ENCODE assay signal across 26 cellular contexts in the genomic region with DNA sequence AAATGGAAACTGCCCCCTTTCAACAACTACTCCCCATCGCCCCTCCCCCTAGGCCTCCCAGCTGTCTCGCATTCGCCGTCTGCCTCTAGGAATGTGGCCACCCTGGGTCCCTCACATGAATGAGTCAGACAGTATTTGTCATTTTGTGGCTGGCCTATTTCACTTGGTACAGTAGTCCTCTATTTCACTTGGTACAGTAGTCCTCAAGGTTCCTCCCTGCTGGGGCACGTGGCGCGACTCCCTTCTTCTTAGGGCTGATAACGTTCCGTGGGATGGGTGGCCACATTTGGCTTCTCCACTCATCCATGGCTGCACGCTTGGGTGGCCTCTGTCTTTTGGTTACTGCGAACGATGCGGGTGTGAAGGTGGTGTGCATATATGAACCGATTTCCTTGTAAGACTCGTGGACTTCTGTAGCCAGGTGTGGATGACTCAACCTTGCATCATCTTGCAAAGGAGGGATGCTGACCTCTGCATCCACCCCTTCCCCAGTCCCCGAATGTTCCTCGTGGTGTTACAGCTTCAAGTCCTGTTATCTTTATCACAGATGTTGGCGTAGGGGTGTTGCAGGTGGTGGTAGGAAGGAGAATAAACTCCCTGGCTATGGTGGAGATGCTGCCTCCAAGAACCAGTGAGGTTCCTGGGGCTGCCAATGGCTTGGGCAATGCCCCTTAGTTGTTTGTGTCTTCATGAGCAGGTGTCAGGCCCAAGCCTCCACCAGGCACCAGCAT.
A peak's percentile ranks its signal among the peaks of the same experiment; 100 is the strongest.
DNase-seq lines count a peak whose midpoint lies in the region; ATAC-seq and TF ChIP-seq lines count a peak whose summit lies in the region.
"Had no signal": no experiment of that assay in that cellular context is flagged by ENCODE, and none has a peak within 500 bp of the region (broad histone marks: within the 10 kb centered on the region; RNA-seq: fewer than 3 reads in every experiment).

No MANE protein-coding gene starts in this region.

- no peaks in the 10 kb centered on the region for H3K36me3 ChIP-seq in BLaER1
- no peaks in the 10 kb centered on the region for H3K36me3 ChIP-seq in SJCRH30
- no peaks in the 10 kb centered on the region for H3K36me3 ChIP-seq in heart left ventricle
- H3K36me3 ChIP-seq: ovary, uterus had no signal

- H3K4me1 ChIP-seq in BLaER1 (peaks cover 49% of the 10 kb centered on the region), SJCRH30 (peaks cover 9% of the 10 kb centered on the region), heart left ventricle (no peaks in the 10 kb centered on the region)
- H3K4me1 ChIP-seq: uterus had no signal

- intact Hi-C loops in heart left ventricle (cut with DNase I), result no loop called here

- H3K9me3 Mint-ChIP-seq in chondrocyte (ENCODE audit: low read depth), result peaks cover 24% of the 10 kb centered on the region

- ATAC-seq in SK-N-SH treated with all-trans-retinoic acid at 6 μM for 48 hours (no peak), heart left ventricle (no peak)
- ATAC-seq: GM12878; naive thymus-derived CD8-positive, alpha-beta T cell; right cardiac atrium; T-helper 17 cell had no signal

- H3K27ac Mint-ChIP-seq in chondrocyte (ENCODE audit: unreplicated experiment), result no peak overlapping the region
- H3K27ac Mint-ChIP-seq: activated CD4-positive, alpha-beta T cell treated with anti-CD3 and anti-CD28 coated beads, Interleukin-2, amount 10 ng/mL, durations not matched to agents 7 days and 5 days; CD4-positive, CD25-positive, alpha-beta regulatory T cell; naive thymus-derived CD8-positive, alpha-beta T cell; T-helper 17 cell had no signal

- WGBS in heart left ventricle, 4 donors, result 68 to 80% (median 69%) methylated on average over 18 of the region's 18 CpGs

- H3K4me1 Mint-ChIP-seq in chondrocyte (ENCODE audit: low read depth), result no peaks in the 10 kb centered on the region
- H3K4me1 Mint-ChIP-seq: activated CD4-positive, alpha-beta T cell treated with anti-CD3 and anti-CD28 coated beads, Interleukin-2, amount 10 ng/mL, durations not matched to agents 7 days and 5 days; CD4-positive, CD25-positive, alpha-beta regulatory T cell; T-helper 17 cell had no signal

- H3K4me2 ChIP-seq in BLaER1, result peak overlapping the region; percentile 96

- DNase-seq in HK-2 (ENCODE audit: unreplicated experiment) (peak; percentile 31), SJCRH30 (peak; percentile 65 to 70), mesenteric fat pad (ENCODE audit: low spot score) (peak; percentile 64), chondrocyte (ENCODE audit: low spot score) (no peak), T-helper 1 cell (no peak), heart left ventricle (no peak)
- DNase-seq: activated CD4-positive, alpha-beta T cell treated with anti-CD3 and anti-CD28 coated beads, Interleukin-2, amount 10 ng/mL, durations not matched to agents 7 days and 5 days; activated naive CD4-positive, alpha-beta T cell; activated T-cell treated with anti-CD3 and anti-CD28 coated beads for 4 hours; CD4-positive, CD25-positive, alpha-beta regulatory T cell; foreskin fibroblast; hippocampal formation; Karpas-422; naive thymus-derived CD8-positive, alpha-beta T cell; NCI-H1105 treated with DMSO at 0.1 percent for 48 hours; NCI-H2081 treated with DMSO at 0.1 percent for 48 hours; ovary; right cardiac atrium; SIG-M5; substantia nigra; T-helper 17 cell; uterus had no signal

- no peak overlapping the region for H3K9ac ChIP-seq in BLaER1

- H3K27ac ChIP-seq in BLaER1, result no peak overlapping the region
- no peak overlapping the region for H3K27ac ChIP-seq in SJCRH30
- no peak overlapping the region for H3K27ac ChIP-seq in heart left ventricle
- H3K27ac ChIP-seq: ovary, uterus had no signal

- no peak for TF ChIP-seq CTCF in chondrocyte (IDR thresholded peaks at IDR 0.05)
- no peak for TF ChIP-seq CTCF in heart left ventricle (IDR thresholded peaks at IDR 0.05)

- H3K36me3 Mint-ChIP-seq in chondrocyte (ENCODE audit: low read depth), result peaks cover 2% of the 10 kb centered on the region
- H3K36me3 Mint-ChIP-seq: CD4-positive, CD25-positive, alpha-beta regulatory T cell; naive thymus-derived CD8-positive, alpha-beta T cell had no signal

- H3K27me3 ChIP-seq in BLaER1 (no peaks in the 10 kb centered on the region), SJCRH30 (no peaks in the 10 kb centered on the region), heart left ventricle (peaks cover 0 to 18% (median 0%) of the 10 kb centered on the region in 9 donors)
- H3K27me3 ChIP-seq: ovary, uterus had no signal

- peak overlapping the region; percentile 42; the same call in 1 of the 2 replicates for H3K4me3 ChIP-seq in BLaER1
- H3K4me3 ChIP-seq in SJCRH30, result peak overlapping the region; percentile 25
- H3K4me3 ChIP-seq in heart left ventricle, result no peak overlapping the region
- H3K4me3 ChIP-seq: GM12878, ovary, uterus had no signal

- H3K9me3 ChIP-seq in BLaER1, result peaks cover 13% of the 10 kb centered on the region
- H3K9me3 ChIP-seq in SJCRH30 (replicated peaks), result no peaks in the 10 kb centered on the region
- peaks cover 0 to 18% (median 8%) of the 10 kb centered on the region in 12 donors for H3K9me3 ChIP-seq in heart left ventricle
- H3K9me3 ChIP-seq: uterus had no signal

- no peak for TF ChIP-seq POLR2A in heart left ventricle (IDR thresholded peaks at IDR 0.05)

- H4K20me1 ChIP-seq in BLaER1, result no peaks in the 10 kb centered on the region

- no peak overlapping the region for H3K4me3 Mint-ChIP-seq in chondrocyte (ENCODE audit: unreplicated experiment)
- H3K4me3 Mint-ChIP-seq: activated CD4-positive, alpha-beta T cell treated with anti-CD3 and anti-CD28 coated beads, Interleukin-2, amount 10 ng/mL, durations not matched to agents 7 days and 5 days; CD4-positive, CD25-positive, alpha-beta regulatory T cell; H9; naive thymus-derived CD8-positive, alpha-beta T cell; T-helper 17 cell had no signal

- H3K27me3 Mint-ChIP-seq in chondrocyte (ENCODE audit: low read depth), result no peaks in the 10 kb centered on the region
- H3K27me3 Mint-ChIP-seq: activated CD4-positive, alpha-beta T cell treated with anti-CD3 and anti-CD28 coated beads, Interleukin-2, amount 10 ng/mL, durations not matched to agents 7 days and 5 days; CD4-positive, CD25-positive, alpha-beta regulatory T cell; T-helper 17 cell had no signal

TF ChIP-seq in SK-N-SH treated with all-trans-retinoic acid at 6 μM for 48 hours, 23 proteins besides CTCF, POLR2A, EP300 and RAD21 (continues in another document):
- TF ChIP-seq, protein P1, sequence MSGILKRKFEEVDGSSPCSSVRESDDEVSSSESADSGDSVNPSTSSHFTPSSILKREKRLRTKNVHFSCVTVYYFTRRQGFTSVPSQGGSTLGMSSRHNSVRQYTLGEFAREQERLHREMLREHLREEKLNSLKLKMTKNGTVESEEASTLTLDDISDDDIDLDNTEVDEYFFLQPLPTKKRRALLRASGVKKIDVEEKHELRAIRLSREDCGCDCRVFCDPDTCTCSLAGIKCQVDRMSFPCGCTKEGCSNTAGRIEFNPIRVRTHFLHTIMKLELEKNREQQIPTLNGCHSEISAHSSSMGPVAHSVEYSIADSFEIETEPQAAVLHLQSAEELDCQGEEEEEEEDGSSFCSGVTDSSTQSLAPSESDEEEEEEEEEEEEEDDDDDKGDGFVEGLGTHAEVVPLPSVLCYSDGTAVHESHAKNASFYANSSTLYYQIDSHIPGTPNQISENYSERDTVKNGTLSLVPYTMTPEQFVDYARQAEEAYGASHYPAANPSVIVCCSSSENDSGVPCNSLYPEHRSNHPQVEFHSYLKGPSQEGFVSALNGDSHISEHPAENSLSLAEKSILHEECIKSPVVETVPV (CRISPR knock-in tag; IDR thresholded peaks at IDR 0.05), result no peak
- TF ChIP-seq ZNF70 (CRISPR knock-in tag; IDR thresholded peaks at IDR 0.05), result no peak
- no peak for TF ChIP-seq CSDC2 (CRISPR knock-in tag; IDR thresholded peaks at IDR 0.05)
- TF ChIP-seq SNAI2 (CRISPR knock-in tag; IDR thresholded peaks at IDR 0.05), result no peak
- no peak for TF ChIP-seq OSR1 (CRISPR knock-in tag; IDR thresholded peaks at IDR 0.05)
- TF ChIP-seq, protein P2, sequence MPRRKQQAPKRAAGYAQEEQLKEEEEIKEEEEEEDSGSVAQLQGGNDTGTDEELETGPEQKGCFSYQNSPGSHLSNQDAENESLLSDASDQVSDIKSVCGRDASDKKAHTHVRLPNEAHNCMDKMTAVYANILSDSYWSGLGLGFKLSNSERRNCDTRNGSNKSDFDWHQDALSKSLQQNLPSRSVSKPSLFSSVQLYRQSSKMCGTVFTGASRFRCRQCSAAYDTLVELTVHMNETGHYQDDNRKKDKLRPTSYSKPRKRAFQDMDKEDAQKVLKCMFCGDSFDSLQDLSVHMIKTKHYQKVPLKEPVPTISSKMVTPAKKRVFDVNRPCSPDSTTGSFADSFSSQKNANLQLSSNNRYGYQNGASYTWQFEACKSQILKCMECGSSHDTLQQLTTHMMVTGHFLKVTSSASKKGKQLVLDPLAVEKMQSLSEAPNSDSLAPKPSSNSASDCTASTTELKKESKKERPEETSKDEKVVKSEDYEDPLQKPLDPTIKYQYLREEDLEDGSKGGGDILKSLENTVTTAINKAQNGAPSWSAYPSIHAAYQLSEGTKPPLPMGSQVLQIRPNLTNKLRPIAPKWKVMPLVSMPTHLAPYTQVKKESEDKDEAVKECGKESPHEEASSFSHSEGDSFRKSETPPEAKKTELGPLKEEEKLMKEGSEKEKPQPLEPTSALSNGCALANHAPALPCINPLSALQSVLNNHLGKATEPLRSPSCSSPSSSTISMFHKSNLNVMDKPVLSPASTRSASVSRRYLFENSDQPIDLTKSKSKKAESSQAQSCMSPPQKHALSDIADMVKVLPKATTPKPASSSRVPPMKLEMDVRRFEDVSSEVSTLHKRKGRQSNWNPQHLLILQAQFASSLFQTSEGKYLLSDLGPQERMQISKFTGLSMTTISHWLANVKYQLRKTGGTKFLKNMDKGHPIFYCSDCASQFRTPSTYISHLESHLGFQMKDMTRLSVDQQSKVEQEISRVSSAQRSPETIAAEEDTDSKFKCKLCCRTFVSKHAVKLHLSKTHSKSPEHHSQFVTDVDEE (CRISPR knock-in tag; IDR thresholded peaks at IDR 0.05), result no peak
- TF ChIP-seq BACH2 (CRISPR knock-in tag; IDR thresholded peaks at IDR 0.05; ENCODE audit: borderline replicate concordance), result no peak
- TF ChIP-seq ISL1 (CRISPR knock-in tag; IDR thresholded peaks at IDR 0.05), result no peak
- no peak for TF ChIP-seq TOX (CRISPR knock-in tag; IDR thresholded peaks at IDR 0.05; ENCODE audit: borderline replicate concordance)
- TF ChIP-seq CREB5 (CRISPR knock-in tag; IDR thresholded peaks at IDR 0.05; ENCODE audit: low read depth), result no peak
- TF ChIP-seq PPARA (CRISPR knock-in tag; IDR thresholded peaks at IDR 0.05; ENCODE audit: borderline replicate concordance), result no peak

Comparison
In these comparisons a context has a peak if more than half of its experiments do, and no peak if none do; other contexts are left out.
1. H3K4me3 ChIP-seq: peak in BLaER1 (single experiment) and SJCRH30 (single experiment); none in heart left ventricle (0 of 12).
2. DNase-seq: peak in HK-2 (single experiment), SJCRH30 (2 of 2) and mesenteric fat pad (single experiment); none in chondrocyte (single experiment), T-helper 1 cell (0 of 5) and heart left ventricle (0 of 5).